ENCODE assay signal across 8 cellular contexts in the genomic region with DNA sequence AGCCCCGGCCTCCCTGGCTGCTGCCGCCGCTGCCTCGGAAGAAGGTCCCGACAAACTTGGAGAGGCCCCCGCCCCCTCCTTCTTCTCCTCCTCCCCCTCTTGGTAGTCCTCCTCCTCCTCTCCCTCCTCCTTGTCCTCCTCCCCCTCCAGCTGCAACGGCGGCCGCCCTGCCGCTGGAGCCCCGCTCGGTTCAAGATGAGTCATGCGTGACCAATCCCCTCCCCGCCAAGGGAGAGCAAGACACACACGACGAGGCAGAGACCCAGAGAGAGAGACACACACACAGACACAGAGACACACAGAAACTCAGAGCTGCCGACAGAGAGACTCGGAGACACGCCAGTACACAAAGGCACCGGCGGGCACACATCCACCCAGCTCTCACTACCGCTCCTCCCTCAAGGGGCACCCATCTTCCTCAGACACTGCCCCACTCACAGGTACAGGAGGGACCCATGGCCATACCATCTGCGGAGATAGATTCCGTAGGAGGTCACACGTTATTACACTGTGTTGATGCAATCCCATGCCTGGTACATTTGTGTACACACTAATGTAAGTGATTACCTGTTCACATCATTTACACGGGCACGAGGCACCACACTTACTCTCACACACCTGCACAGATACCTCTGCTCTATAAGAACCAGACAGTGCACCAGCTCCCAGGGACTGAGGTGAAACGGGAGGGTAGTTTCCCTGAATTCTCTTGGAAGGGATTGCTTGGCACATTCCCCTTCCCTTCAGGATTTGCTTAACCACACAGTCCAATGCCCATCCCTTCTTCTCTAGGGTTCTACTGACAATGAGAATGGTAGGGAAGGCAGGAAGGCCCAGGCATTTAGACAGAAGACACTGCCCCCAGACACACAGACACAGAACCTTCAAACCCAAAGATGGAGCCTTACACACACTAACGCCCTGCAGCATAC. TPM values are rescaled to one million over a fixed set of nuclear protein-coding genes. Genes with fewer than 3 reads are reported as not detected.
DNase-seq lines count a peak whose midpoint lies in the region; ATAC-seq and TF ChIP-seq lines count a peak whose summit lies in the region.

LHX6 (minus strand) TSS at position 52 of the 932 bp plus-strand sequence. CDS start 217 bp downstream, outside the sequence.

- no peak for TF ChIP-seq POLR2A in uterus (IDR thresholded peaks at IDR 0.05)

- intact Hi-C loops in MCF 10A (cut with micrococcal nuclease) (no loop called here), uterus (cut with DNase I; ENCODE audit: low total_unique reads) (no loop called here)

- no peaks in the 10 kb centered on the region for H3K36me3 ChIP-seq in uterus

- no peak for DNase-seq in activated naive CD4-positive, alpha-beta T cell treated with anti-CD3 and anti-CD28 coated beads, Interleukin-2, amount 10 ng/mL, durations not matched to agents 7 days and 5 days
- DNase-seq in MCF 10A (ENCODE audit: unreplicated experiment) (peak; percentile 15), memory B cell (ENCODE audit: low spot score in 2 of 2) (no peak), uterus (no peak), hippocampal formation (lab: John Stamatoyannopoulos, UW) (no peak)
- DNase-seq in stimulated activated CD4-positive, alpha-beta T cell treated with anti-CD3 and anti-CD28 coated beads, Interleukin-12 subunit alpha, Interleukin-12 subunit beta, amount 100 ng/mL, for 4 hours, result no peak

- H3K9me3 ChIP-seq in uterus, result no peaks in the 10 kb centered on the region

- peaks cover 4% of the 10 kb centered on the region for H3K4me1 Mint-ChIP-seq in activated naive CD4-positive, alpha-beta T cell treated with anti-CD3 and anti-CD28 coated beads, Interleukin-2, amount 50 U/mL, for 24 hours
- H3K4me1 Mint-ChIP-seq in activated naive CD4-positive, alpha-beta T cell treated with anti-CD3 and anti-CD28 coated beads, Interleukin-2, amount 10 ng/mL, durations not matched to agents 7 days and 5 days, result peaks cover 5% of the 10 kb centered on the region
- H3K4me1 Mint-ChIP-seq in MCF 10A (ENCODE audit: insufficient read depth, unreplicated experiment) (no peaks in the 10 kb centered on the region), memory B cell (no peaks in the 10 kb centered on the region)

- H3K27ac ChIP-seq in uterus, result peak within 1 kb of the TSS in 1 of 2 donors; percentile 32

- H3K36me3 Mint-ChIP-seq in activated naive CD4-positive, alpha-beta T cell treated with anti-CD3 and anti-CD28 coated beads, Interleukin-2, amount 50 U/mL, for 24 hours, result no peaks in the 10 kb centered on the region
- H3K36me3 Mint-ChIP-seq in activated naive CD4-positive, alpha-beta T cell treated with anti-CD3 and anti-CD28 coated beads, Interleukin-2, amount 10 ng/mL, durations not matched to agents 7 days and 5 days, result no peaks in the 10 kb centered on the region
- no peaks in the 10 kb centered on the region for H3K36me3 Mint-ChIP-seq in MCF 10A (ENCODE audit: insufficient read depth, unreplicated experiment)
- no peaks in the 10 kb centered on the region for H3K36me3 Mint-ChIP-seq in memory B cell

- TF ChIP-seq CTCF in MCF 10A (IDR thresholded peaks at IDR 0.05; ENCODE audit: unreplicated experiment), result no peak
- TF ChIP-seq CTCF in uterus (IDR thresholded peaks at IDR 0.05), result no peak

- no peak within 1 kb of the TSS for H3K27ac Mint-ChIP-seq in activated naive CD4-positive, alpha-beta T cell treated with anti-CD3 and anti-CD28 coated beads, Interleukin-2, amount 50 U/mL, for 24 hours
- no peak within 1 kb of the TSS for H3K27ac Mint-ChIP-seq in activated naive CD4-positive, alpha-beta T cell treated with anti-CD3 and anti-CD28 coated beads, Interleukin-2, amount 10 ng/mL, durations not matched to agents 7 days and 5 days
- H3K27ac Mint-ChIP-seq in MCF 10A (ENCODE audit: low read depth, unreplicated experiment) (no peak within 1 kb of the TSS), memory B cell (no peak within 1 kb of the TSS)

- BruUV-seq in MCF 10A (replicated peaks; lab: Mats Ljungman, UMichigan), result no TSS peak

- POLR2A ChIA-PET in MCF 10A (lab: Yijun Ruan, JAX), result no interaction called here

- peak within 1 kb of the TSS; percentile 19 for H3K4me3 Mint-ChIP-seq in activated naive CD4-positive, alpha-beta T cell treated with anti-CD3 and anti-CD28 coated beads, Interleukin-2, amount 50 U/mL, for 24 hours
- H3K4me3 Mint-ChIP-seq in activated naive CD4-positive, alpha-beta T cell treated with anti-CD3 and anti-CD28 coated beads, Interleukin-2, amount 10 ng/mL, durations not matched to agents 7 days and 5 days, result no peak within 1 kb of the TSS
- H3K4me3 Mint-ChIP-seq in MCF 10A (ENCODE audit: unreplicated experiment), result peak within 1 kb of the TSS; percentile 26
- H3K4me3 Mint-ChIP-seq in memory B cell, result peak within 1 kb of the TSS; percentile 77

- ATAC-seq in memory B cell (ENCODE audit: low read depth) (no peak), HG02981 (IDR thresholded peaks at IDR 0.05; ENCODE audit: unreplicated experiment) (no peak)

- peaks cover 8 to 34% of the 10 kb centered on the region in 2 donors for H3K27me3 ChIP-seq in uterus

- peaks cover 0 to 4% of the 10 kb centered on the region in 2 donors for H3K4me1 ChIP-seq in uterus

- CTCF ChIA-PET in activated naive CD4-positive, alpha-beta T cell treated with anti-CD3 and anti-CD28 coated beads, Interleukin-2, amount 10 ng/mL, durations not matched to agents 7 days and 5 days (lab: Charles Lee), result no interaction called here
- CTCF ChIA-PET in MCF 10A (lab: Yijun Ruan, JAX), result no interaction called here

- no peaks in the 10 kb centered on the region for H3K9me3 Mint-ChIP-seq in activated naive CD4-positive, alpha-beta T cell treated with anti-CD3 and anti-CD28 coated beads, Interleukin-2, amount 50 U/mL, for 24 hours
- no peaks in the 10 kb centered on the region for H3K9me3 Mint-ChIP-seq in activated naive CD4-positive, alpha-beta T cell treated with anti-CD3 and anti-CD28 coated beads, Interleukin-2, amount 10 ng/mL, durations not matched to agents 7 days and 5 days
- H3K9me3 Mint-ChIP-seq in MCF 10A (ENCODE audit: unreplicated experiment) (no peaks in the 10 kb centered on the region), memory B cell (no peaks in the 10 kb centered on the region)

- H3K4me3 ChIP-seq in uterus, result peak within 1 kb of the TSS; percentile 18 to 38

- peaks cover 19% of the 10 kb centered on the region for H3K27me3 Mint-ChIP-seq in activated naive CD4-positive, alpha-beta T cell treated with anti-CD3 and anti-CD28 coated beads, Interleukin-2, amount 50 U/mL, for 24 hours
- peaks cover 52% of the 10 kb centered on the region for H3K27me3 Mint-ChIP-seq in activated naive CD4-positive, alpha-beta T cell treated with anti-CD3 and anti-CD28 coated beads, Interleukin-2, amount 10 ng/mL, durations not matched to agents 7 days and 5 days
- H3K27me3 Mint-ChIP-seq in MCF 10A (ENCODE audit: insufficient read depth, unreplicated experiment), result no peaks in the 10 kb centered on the region
- peaks cover 17% of the 10 kb centered on the region for H3K27me3 Mint-ChIP-seq in memory B cell

RNA-seq across cellular contexts. Expression of gene LHX6, which starts in this region (rescaled TPM):
- total RNA-seq in MCF 10A (2022) (0.26 TPM in 1 of 2 replicates, not detected in the other), uterus (10 to 100 TPM in 2 of 4 donors, 1 to 10 TPM in 2; 3.1 to 20.2 (median 12.2) TPM)

Comparison
In these comparisons a context has a peak if more than half of its experiments do, and no peak if none do; other contexts are left out.
1. Peak in DNase-seq in MCF 10A; RNA of the gene not detected or under 1 TPM.